8 cellular contexts compared by ENCODE assay signal in the genomic region with DNA sequence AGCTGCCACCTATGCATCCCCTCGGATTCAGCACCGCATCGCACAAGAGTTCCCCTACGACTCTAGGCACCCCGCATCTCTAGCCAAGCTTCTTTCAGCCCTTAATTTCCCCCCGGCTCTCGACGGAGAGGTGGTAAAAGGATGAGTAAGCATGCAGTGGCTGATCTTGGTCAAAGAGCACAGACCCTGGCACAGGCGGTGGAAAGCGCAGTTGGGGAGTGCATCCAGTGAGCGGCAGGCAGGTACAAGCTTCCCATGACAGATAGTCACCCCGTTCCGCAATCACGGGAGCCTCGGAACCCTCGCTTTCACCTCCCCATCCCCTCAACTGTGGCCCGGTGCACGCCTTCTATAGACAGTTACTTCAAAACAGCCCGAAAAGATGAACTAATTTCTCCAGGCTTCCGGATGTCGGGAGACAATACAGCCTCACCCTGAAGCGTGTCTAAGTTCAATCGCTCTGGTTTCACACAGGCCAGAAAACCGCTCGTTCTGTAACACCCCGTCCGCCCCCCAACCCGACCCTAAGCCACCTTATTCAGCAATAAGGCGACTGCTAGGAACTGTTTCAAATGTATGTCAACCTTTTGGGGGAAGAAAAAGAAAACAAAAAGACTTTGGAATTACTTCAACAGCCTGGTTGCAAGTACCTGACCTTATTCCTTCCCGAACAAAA. TPM values are rescaled to one million over a fixed set of nuclear protein-coding genes. Genes with fewer than 3 reads are reported as not detected.
DNase-seq lines count a peak whose midpoint lies in the region; ATAC-seq and TF ChIP-seq lines count a peak whose summit lies in the region.

No MANE protein-coding gene starts in this region.

- intact Hi-C loops in Calu3 (cut with micrococcal nuclease; ENCODE audit: unreplicated experiment): loop anchor here (10.0 kb wide), 1 partner anchor 53 kb away; no protein-coding TSS in a partner anchor

- CTCF ChIA-PET in Calu3 (lab: Charles Lee): interaction anchor here (0.7 to 1.6 kb wide), 2 partner anchors 10 to 114 kb away, joined by 3 to 7 read pairs; no protein-coding TSS in a partner anchor

- H3K9me3 ChIP-seq in MM.1S (replicated peaks; ENCODE audit: insufficient read depth, low read length) (no peaks in the 10 kb centered on the region), mucosa of stomach (ENCODE audit: control insufficient read depth, low read length) (no peaks in the 10 kb centered on the region)

- no peaks in the 10 kb centered on the region for H3K27me3 Mint-ChIP-seq in Calu3 (ENCODE audit: unreplicated experiment)
- peaks cover 18% of the 10 kb centered on the region for H3K27me3 Mint-ChIP-seq in endothelial cell (ENCODE audit: unreplicated experiment)

- no peak overlapping the region for H2AFZ ChIP-seq in MM.1S (ENCODE audit: low read length)

- H3F3A ChIP-seq in MM.1S (ENCODE audit: insufficient read depth, low read length): peaks cover 25% of the 10 kb centered on the region

- no peak for TF ChIP-seq CTCF in Calu3 (IDR thresholded peaks at IDR 0.05; ENCODE audit: unreplicated experiment)
- peak; percentile 15 for TF ChIP-seq CTCF in MM.1S (IDR thresholded peaks at IDR 0.05; ENCODE audit: low read length)
- TF ChIP-seq CTCF in endothelial cell (IDR thresholded peaks at IDR 0.05; ENCODE audit: unreplicated experiment): no peak

- peak overlapping the region; percentile 95 for H3K4me3 ChIP-seq in MM.1S (ENCODE audit: low read length)
- H3K4me3 ChIP-seq in mucosa of stomach (ENCODE audit: low read length): peak overlapping the region; percentile 66

- H3K9me3 Mint-ChIP-seq in Calu3 (ENCODE audit: low read depth, unreplicated experiment) (no peaks in the 10 kb centered on the region), endothelial cell (ENCODE audit: unreplicated experiment) (no peaks in the 10 kb centered on the region)

- H3K27ac Mint-ChIP-seq in Calu3 (ENCODE audit: unreplicated experiment): peak overlapping the region; percentile 99
- H3K27ac Mint-ChIP-seq in endothelial cell (ENCODE audit: unreplicated experiment): peak overlapping the region; percentile 95

- no peaks in the 10 kb centered on the region for H3K36me3 ChIP-seq in MM.1S (replicated peaks; ENCODE audit: insufficient read depth, low read length)
- H3K36me3 ChIP-seq in mucosa of stomach (ENCODE audit: control insufficient read depth, insufficient read depth, low read length): no peaks in the 10 kb centered on the region

- DNase-seq in Calu3 (peak; percentile 43), MM.1S (peak; percentile 54), endothelial cell (ENCODE audit: low spot score) (peak; percentile 19), NCI-H446 treated with DMSO at 0.1 percent for 48 hours (lab: John Stamatoyannopoulos, UW) (no peak)
- DNase-seq in activated CD8-positive, alpha-beta memory T cell treated with anti-CD3 and anti-CD28 coated beads for 48 hours (ENCODE audit: low read depth in 2 of 3, low spot score in 2 of 3): peak; percentile 24 to 40 (median 31)
- DNase-seq in stimulated activated CD8-positive, alpha-beta memory T cell treated with anti-CD3 and anti-CD28 coated beads, Interleukin-7, amount 100 ng/mL, for 24 hours (ENCODE audit: low read depth): peak; percentile 37

- H3K4me2 ChIP-seq in MM.1S (ENCODE audit: low read depth, low read length): peak overlapping the region; percentile 84

- H3K79me2 ChIP-seq in MM.1S (ENCODE audit: low read length): peaks cover 57% of the 10 kb centered on the region

- peak overlapping the region; percentile 78 for H3K9ac ChIP-seq in MM.1S (ENCODE audit: low read length)
- H3K9ac ChIP-seq in mucosa of stomach (ENCODE audit: low read length): peak overlapping the region; percentile 69

- H3K4me1 ChIP-seq in MM.1S (ENCODE audit: low read length) (peaks cover 30% of the 10 kb centered on the region), mucosa of stomach (ENCODE audit: control insufficient read depth, insufficient read depth, low read length) (peaks cover 20% of the 10 kb centered on the region)

- H3K36me3 Mint-ChIP-seq in Calu3 (ENCODE audit: insufficient read depth, unreplicated experiment): peaks cover 46% of the 10 kb centered on the region
- H3K36me3 Mint-ChIP-seq in endothelial cell (ENCODE audit: low read depth, unreplicated experiment): peaks cover 4% of the 10 kb centered on the region

- H3K27me3 ChIP-seq in MM.1S (replicated peaks; ENCODE audit: insufficient read depth, low read length) (no peaks in the 10 kb centered on the region), mucosa of stomach (ENCODE audit: control insufficient read depth, insufficient read depth, low read length) (no peaks in the 10 kb centered on the region)

- ATAC-seq in HG03565 (IDR thresholded peaks at IDR 0.05; ENCODE audit: unreplicated experiment): no peak

- H3K9me2 ChIP-seq in MM.1S (replicated peaks; ENCODE audit: insufficient read depth, low read length): no peaks in the 10 kb centered on the region

- H3K4me1 Mint-ChIP-seq in Calu3 (ENCODE audit: low read depth, unreplicated experiment): peaks cover 27% of the 10 kb centered on the region
- H3K4me1 Mint-ChIP-seq in endothelial cell (ENCODE audit: unreplicated experiment): peaks cover 23% of the 10 kb centered on the region

- BruUV-seq in Calu3 (replicated peaks; lab: Mats Ljungman, UMichigan): no TSS peak

- peak overlapping the region; percentile 79; the same call in 1 of the 2 replicates for H3K27ac ChIP-seq in MM.1S (ENCODE audit: low read length)

- H4K20me1 ChIP-seq in MM.1S (ENCODE audit: insufficient read depth, low read length): peaks cover 49% of the 10 kb centered on the region

- peak overlapping the region; percentile 99 for H3K4me3 Mint-ChIP-seq in Calu3 (ENCODE audit: low read depth, unreplicated experiment)
- peak overlapping the region; percentile 98 for H3K4me3 Mint-ChIP-seq in endothelial cell (ENCODE audit: unreplicated experiment)

RNA-seq across cellular contexts. Expression of gene RHEB, which starts 1.5 kb away (rescaled TPM):
- total RNA-seq in Calu3 (2022) (123 and 126 TPM in 2 replicates), endothelial cell (ENCODE audit: unreplicated experiment) (94.2 TPM)
